Comparison of ENCODE assay signal across 1 cellular context in the genomic region with DNA sequence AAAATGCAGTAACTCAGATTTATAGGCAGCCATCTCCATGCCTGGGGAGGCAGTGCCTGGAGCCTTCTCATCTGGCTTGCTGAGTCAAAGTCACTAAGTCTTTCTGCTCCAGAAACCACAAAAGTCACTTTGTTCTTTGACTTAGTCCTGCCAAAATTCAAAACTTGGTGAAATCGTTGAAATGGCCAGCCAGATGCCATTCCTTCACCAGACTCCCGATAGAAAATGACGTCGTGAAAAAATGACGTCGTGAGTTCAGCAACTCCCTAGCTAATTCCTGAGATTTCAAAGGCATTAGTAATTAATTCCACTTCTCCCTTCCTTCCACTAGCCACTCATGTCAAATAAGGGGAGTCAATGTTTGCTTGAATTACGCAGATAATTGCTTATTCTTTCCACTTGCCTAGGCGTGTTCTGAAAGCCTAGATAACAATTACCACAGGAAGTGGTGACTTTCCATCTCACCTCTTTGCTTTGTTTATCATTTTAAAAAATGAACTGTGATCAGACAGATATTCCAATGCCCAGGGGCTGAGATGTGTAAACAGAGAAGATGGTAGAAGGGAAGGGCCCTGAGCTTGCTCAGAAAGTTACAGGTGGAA.
TF ChIP-seq lines count a peak whose summit lies in the region.

No MANE protein-coding gene starts in this region.

TF ChIP-seq in HepG2, 621 proteins besides CTCF, POLR2A, EP300 and RAD21 (continued from another document):
- TF ChIP-seq SAP130 (CRISPR knock-in tag; IDR thresholded peaks at IDR 0.05; ENCODE audit: low read depth) (peak; percentile 26; the same call in 1 of the 2 replicates), ATF1 (CRISPR knock-in tag; IDR thresholded peaks at IDR 0.05) (no peak), ZNF337 (CRISPR knock-in tag; IDR thresholded peaks at IDR 0.05; ENCODE audit: borderline replicate concordance, low read depth) (no peak), ZBTB3 (CRISPR knock-in tag; IDR thresholded peaks at IDR 0.05; ENCODE audit: borderline replicate concordance, low read depth) (no peak), ZNF704 (CRISPR knock-in tag; IDR thresholded peaks at IDR 0.05; ENCODE audit: borderline replicate concordance) (no peak), NFATC3 (CRISPR knock-in tag; IDR thresholded peaks at IDR 0.05) (no peak), E2F1 (CRISPR knock-in tag; IDR thresholded peaks at IDR 0.05) (no peak), TBX2 (CRISPR knock-in tag; IDR thresholded peaks at IDR 0.05; ENCODE audit: borderline replicate concordance) (peak; percentile 39; the same call in 1 of the 2 replicates), TEAD2 (CRISPR knock-in tag; IDR thresholded peaks at IDR 0.05) (no peak), MEIS1 (CRISPR knock-in tag; IDR thresholded peaks at IDR 0.05; ENCODE audit: borderline replicate concordance) (no peak), ATF7 (IDR thresholded peaks at IDR 0.05) (peak; percentile 88), ATF7 (CRISPR knock-in tag; IDR thresholded peaks at IDR 0.05) (no peak), ZNF773 (CRISPR knock-in tag; IDR thresholded peaks at IDR 0.05; ENCODE audit: borderline replicate concordance) (no peak), NPAS2 (CRISPR knock-in tag; IDR thresholded peaks at IDR 0.05; ENCODE audit: borderline replicate concordance) (no peak), PLRG1 (conservative IDR thresholded peaks at IDR 0.05) (no peak), ARNTL (CRISPR knock-in tag; IDR thresholded peaks at IDR 0.05) (no peak), KLF15 (CRISPR knock-in tag; IDR thresholded peaks at IDR 0.05; ENCODE audit: borderline replicate concordance) (no peak), NR3C1 (CRISPR knock-in tag; IDR thresholded peaks at IDR 0.05) (no peak), SAFB2 (CRISPR knock-in tag; IDR thresholded peaks at IDR 0.05; ENCODE audit: borderline replicate concordance, low read depth) (no peak), ZNF660 (CRISPR knock-in tag; IDR thresholded peaks at IDR 0.05; ENCODE audit: borderline replicate concordance, low read depth) (no peak), ZNF550 (CRISPR knock-in tag; IDR thresholded peaks at IDR 0.05; ENCODE audit: borderline replicate concordance) (no peak)
- TF ChIP-seq, protein P1, sequence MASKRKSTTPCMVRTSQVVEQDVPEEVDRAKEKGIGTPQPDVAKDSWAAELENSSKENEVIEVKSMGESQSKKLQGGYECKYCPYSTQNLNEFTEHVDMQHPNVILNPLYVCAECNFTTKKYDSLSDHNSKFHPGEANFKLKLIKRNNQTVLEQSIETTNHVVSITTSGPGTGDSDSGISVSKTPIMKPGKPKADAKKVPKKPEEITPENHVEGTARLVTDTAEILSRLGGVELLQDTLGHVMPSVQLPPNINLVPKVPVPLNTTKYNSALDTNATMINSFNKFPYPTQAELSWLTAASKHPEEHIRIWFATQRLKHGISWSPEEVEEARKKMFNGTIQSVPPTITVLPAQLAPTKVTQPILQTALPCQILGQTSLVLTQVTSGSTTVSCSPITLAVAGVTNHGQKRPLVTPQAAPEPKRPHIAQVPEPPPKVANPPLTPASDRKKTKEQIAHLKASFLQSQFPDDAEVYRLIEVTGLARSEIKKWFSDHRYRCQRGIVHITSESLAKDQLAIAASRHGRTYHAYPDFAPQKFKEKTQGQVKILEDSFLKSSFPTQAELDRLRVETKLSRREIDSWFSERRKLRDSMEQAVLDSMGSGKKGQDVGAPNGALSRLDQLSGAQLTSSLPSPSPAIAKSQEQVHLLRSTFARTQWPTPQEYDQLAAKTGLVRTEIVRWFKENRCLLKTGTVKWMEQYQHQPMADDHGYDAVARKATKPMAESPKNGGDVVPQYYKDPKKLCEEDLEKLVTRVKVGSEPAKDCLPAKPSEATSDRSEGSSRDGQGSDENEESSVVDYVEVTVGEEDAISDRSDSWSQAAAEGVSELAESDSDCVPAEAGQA (IDR thresholded peaks at IDR 0.05; ENCODE audit: low read depth): peak; percentile 86; the same call in 1 of the 2 replicates
- TF ChIP-seq, protein P1 (CRISPR knock-in tag; IDR thresholded peaks at IDR 0.05; ENCODE audit: borderline replicate concordance): no peak
- TF ChIP-seq, protein P2, sequence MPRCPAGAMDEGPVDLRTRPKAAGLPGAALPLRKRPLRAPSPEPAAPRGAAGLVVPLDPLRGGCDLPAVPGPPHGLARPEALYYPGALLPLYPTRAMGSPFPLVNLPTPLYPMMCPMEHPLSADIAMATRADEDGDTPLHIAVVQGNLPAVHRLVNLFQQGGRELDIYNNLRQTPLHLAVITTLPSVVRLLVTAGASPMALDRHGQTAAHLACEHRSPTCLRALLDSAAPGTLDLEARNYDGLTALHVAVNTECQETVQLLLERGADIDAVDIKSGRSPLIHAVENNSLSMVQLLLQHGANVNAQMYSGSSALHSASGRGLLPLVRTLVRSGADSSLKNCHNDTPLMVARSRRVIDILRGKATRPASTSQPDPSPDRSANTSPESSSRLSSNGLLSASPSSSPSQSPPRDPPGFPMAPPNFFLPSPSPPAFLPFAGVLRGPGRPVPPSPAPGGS (CRISPR knock-in tag; IDR thresholded peaks at IDR 0.05): no peak
- TF ChIP-seq, protein P3, sequence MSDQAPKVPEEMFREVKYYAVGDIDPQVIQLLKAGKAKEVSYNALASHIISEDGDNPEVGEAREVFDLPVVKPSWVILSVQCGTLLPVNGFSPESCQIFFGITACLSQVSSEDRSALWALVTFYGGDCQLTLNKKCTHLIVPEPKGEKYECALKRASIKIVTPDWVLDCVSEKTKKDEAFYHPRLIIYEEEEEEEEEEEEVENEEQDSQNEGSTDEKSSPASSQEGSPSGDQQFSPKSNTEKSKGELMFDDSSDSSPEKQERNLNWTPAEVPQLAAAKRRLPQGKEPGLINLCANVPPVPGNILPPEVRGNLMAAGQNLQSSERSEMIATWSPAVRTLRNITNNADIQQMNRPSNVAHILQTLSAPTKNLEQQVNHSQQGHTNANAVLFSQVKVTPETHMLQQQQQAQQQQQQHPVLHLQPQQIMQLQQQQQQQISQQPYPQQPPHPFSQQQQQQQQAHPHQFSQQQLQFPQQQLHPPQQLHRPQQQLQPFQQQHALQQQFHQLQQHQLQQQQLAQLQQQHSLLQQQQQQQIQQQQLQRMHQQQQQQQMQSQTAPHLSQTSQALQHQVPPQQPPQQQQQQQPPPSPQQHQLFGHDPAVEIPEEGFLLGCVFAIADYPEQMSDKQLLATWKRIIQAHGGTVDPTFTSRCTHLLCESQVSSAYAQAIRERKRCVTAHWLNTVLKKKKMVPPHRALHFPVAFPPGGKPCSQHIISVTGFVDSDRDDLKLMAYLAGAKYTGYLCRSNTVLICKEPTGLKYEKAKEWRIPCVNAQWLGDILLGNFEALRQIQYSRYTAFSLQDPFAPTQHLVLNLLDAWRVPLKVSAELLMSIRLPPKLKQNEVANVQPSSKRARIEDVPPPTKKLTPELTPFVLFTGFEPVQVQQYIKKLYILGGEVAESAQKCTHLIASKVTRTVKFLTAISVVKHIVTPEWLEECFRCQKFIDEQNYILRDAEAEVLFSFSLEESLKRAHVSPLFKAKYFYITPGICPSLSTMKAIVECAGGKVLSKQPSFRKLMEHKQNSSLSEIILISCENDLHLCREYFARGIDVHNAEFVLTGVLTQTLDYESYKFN (CRISPR knock-in tag; conservative IDR thresholded peaks at IDR 0.05): no peak
